In genomic region chr14:102316048-102316745, GRCh38 we compare ENCODE assay signal across 8 cellular contexts. TPM values are rescaled to one million over a fixed set of nuclear protein-coding genes. Genes with fewer than 3 reads are reported as not detected.
A peak's percentile ranks its signal among the peaks of the same experiment; 100 is the strongest.
DNase-seq lines count a peak whose midpoint lies in the region; ATAC-seq and TF ChIP-seq lines count a peak whose summit lies in the region.

No MANE protein-coding gene starts in this region.

- H3K9me3 ChIP-seq in neutrophil, result no peaks in the 10 kb centered on the region

- TF ChIP-seq CTCF in epithelial cell of esophagus (IDR thresholded peaks at IDR 0.05; ENCODE audit: insufficient read depth, low read depth, low read length, missing control alignments) (no peak), neutrophil (IDR thresholded peaks at IDR 0.05) (no peak)

- DNase-seq in COR-L47 (lab: John Stamatoyannopoulos, UW), result peak; percentile 75
- peak; percentile 52 for DNase-seq in Jurkat, Clone E6-1 (ENCODE audit: low read depth, low spot score)
- peak; percentile 27 for DNase-seq in T-helper 9 cell
- peak; percentile 59 for DNase-seq in epithelial cell of esophagus (ENCODE audit: low read depth)

- peak overlapping the region; percentile 91 for H3K27ac ChIP-seq in neutrophil

- no peaks in the 10 kb centered on the region for H3K27me3 ChIP-seq in neutrophil

- ATAC-seq in HG02798 (IDR thresholded peaks at IDR 0.05; ENCODE audit: poor library complexity, unreplicated experiment) (no peak), HG03045 (IDR thresholded peaks at IDR 0.05; ENCODE audit: unreplicated experiment) (no peak), GM19395 (IDR thresholded peaks at IDR 0.05; ENCODE audit: unreplicated experiment) (no peak)

- peaks cover 54 to 55% of the 10 kb centered on the region in 2 experiments for H3K4me1 ChIP-seq in neutrophil (ENCODE audit: control insufficient read depth in 1 of 2, insufficient read depth in 1 of 2, low read depth in 1 of 2, low read length in 1 of 2)

- peak overlapping the region; percentile 67 for H3K4me3 ChIP-seq in Jurkat, Clone E6-1 (ENCODE audit: low read length)
- peak overlapping the region; percentile 63 for H3K4me3 ChIP-seq in epithelial cell of esophagus (ENCODE audit: low read length)
- peak overlapping the region; percentile 68 to 79 for H3K4me3 ChIP-seq in neutrophil (ENCODE audit: low read depth in 1 of 2, low read length in 1 of 2)

- no peaks in the 10 kb centered on the region for H3K36me3 ChIP-seq in neutrophil

RNA-seq across cellular contexts. Expression of gene ZNF839, which starts 3.3 kb away (rescaled TPM):
- 16.5 TPM for polyA plus RNA-seq in Jurkat, Clone E6-1 (2012; ENCODE audit: insufficient read depth, insufficient read length)

RNA-seq across cellular contexts. Expression of gene MOK, which starts 11.2 kb away (rescaled TPM):
- polyA plus RNA-seq in Jurkat, Clone E6-1 (2012; ENCODE audit: insufficient read depth, insufficient read length), result 9.6 TPM

RNA-seq across cellular contexts. Expression of gene CINP, which starts 46.5 kb away (rescaled TPM):
- polyA plus RNA-seq in Jurkat, Clone E6-1 (2012; ENCODE audit: insufficient read depth, insufficient read length), result 58.2 TPM

RNA-seq across cellular contexts. Expression of gene TECPR2, which starts 46.5 kb away (rescaled TPM):
- polyA plus RNA-seq in Jurkat, Clone E6-1 (2012; ENCODE audit: insufficient read depth, insufficient read length), result 6.5 TPM
